Comparison of ENCODE assay signal across 18 cellular contexts in genomic region chr2:9326975-9327374, GRCh38.
A peak's percentile ranks its signal among the peaks of the same experiment; 100 is the strongest.
DNase-seq lines count a peak whose midpoint lies in the region; ATAC-seq and TF ChIP-seq lines count a peak whose summit lies in the region.
"Had no signal": no experiment of that assay in that cellular context is flagged by ENCODE, and none has a peak within 500 bp of the region (broad histone marks: within the 10 kb centered on the region; RNA-seq: fewer than 3 reads in every experiment).

No MANE protein-coding gene starts in this region.

- no peak for TF ChIP-seq CTCF in SK-N-SH (IDR thresholded peaks at IDR 0.05)
- TF ChIP-seq CTCF in fibroblast of lung (conservative IDR thresholded peaks at IDR 0.05 in 1 of 2, IDR thresholded peaks at IDR 0.05 in 1 of 2; ENCODE audit: low read depth in 1 of 2, low read length in 2 of 2), result no peak
- no peak for TF ChIP-seq CTCF in GM13977 (IDR thresholded peaks at IDR 0.05; ENCODE audit: extremely low read depth, insufficient read depth, missing control alignments)

- no peaks in the 10 kb centered on the region for H4K20me1 ChIP-seq in SK-N-SH (ENCODE audit: insufficient read depth)
- H4K20me1 ChIP-seq in fibroblast of lung (ENCODE audit: control insufficient read depth, extremely low read depth, insufficient read depth, low read length), result no peaks in the 10 kb centered on the region

- CTCF ChIA-PET in SK-N-SH (lab: Yijun Ruan, JAX), result interaction anchor here (0.6 to 1.7 kb wide), 3 partner anchors 16 to 483 kb away, joined by 4 to 6 read pairs (median 4); no protein-coding TSS in a partner anchor

- H3K36me3 ChIP-seq in SK-N-SH (replicated peaks in 1 of 2; ENCODE audit: control insufficient read depth in 1 of 2, insufficient read depth in 2 of 2, low read length in 1 of 2) (peaks cover 67 to 84% of the 10 kb centered on the region in 2 experiments), fibroblast of lung (ENCODE audit: control insufficient read depth, insufficient read depth, low read length) (peaks cover 3% of the 10 kb centered on the region), skeletal muscle satellite cell (ENCODE audit: insufficient read depth, low read length) (peaks cover 80% of the 10 kb centered on the region)

- H3F3A ChIP-seq in SK-N-SH (replicated peaks; ENCODE audit: insufficient read depth), result peaks cover 7% of the 10 kb centered on the region

- H3K9ac ChIP-seq in SK-N-SH (no peak overlapping the region), fibroblast of lung (ENCODE audit: insufficient read depth, low read length) (no peak overlapping the region), skeletal muscle satellite cell (ENCODE audit: low read depth, low read length) (peak overlapping the region; percentile 34)

- no peaks in the 10 kb centered on the region for H3K9me3 ChIP-seq in SK-N-SH
- H3K9me3 ChIP-seq in fibroblast of lung (ENCODE audit: control insufficient read depth, insufficient read depth, low read depth, low read length), result no peaks in the 10 kb centered on the region
- no peaks in the 10 kb centered on the region for H3K9me3 ChIP-seq in skeletal muscle satellite cell (replicated peaks; ENCODE audit: low read length)
- no peaks in the 10 kb centered on the region for H3K9me3 ChIP-seq in right cardiac atrium (ENCODE audit: control insufficient read depth, low read length)
- H3K9me3 ChIP-seq: body of pancreas, MG63 had no signal

- POLR2A ChIA-PET in SK-N-SH (lab: Yijun Ruan, JAX), result no interaction called here

- in situ Hi-C loops in GM13977 (cut with MboI; ENCODE audit: low pct_unique_long_range_greater_than_20kb, low sequenced_read_pairs, unreplicated experiment), result no loop called here

- DNase-seq in ELR (ENCODE audit: low read depth) (peak; percentile 28), SK-N-SH (no peak), fibroblast of lung (ENCODE audit: low read depth in 2 of 2) (peak; percentile 21 to 46), GM13977 (ENCODE audit: low spot score) (no peak), right cardiac atrium (no peak)
- DNase-seq: activated CD8-positive, alpha-beta memory T cell treated with anti-CD3 and anti-CD28 coated beads for 24 hours; activated effector memory CD4-positive, alpha-beta T cell treated with anti-CD3 and anti-CD28 coated beads, Interleukin-2, amount 50 U/mL, for 16 hours; body of pancreas; CD4-positive, alpha-beta memory T cell; effector CD4-positive, alpha-beta T cell; MG63; NCI-H187 treated with DMSO at 0.1 percent for 48 hours; NCI-H510A treated with DMSO at 0.1 percent for 48 hours; PC-9; stimulated activated CD4-positive, alpha-beta T cell treated with anti-CD3 and anti-CD28 coated beads, Interleukin-15, amount 100 ng/mL, for 24 hours had no signal

- H3K4me1 ChIP-seq in SK-N-SH (ENCODE audit: control insufficient read depth in 1 of 2, insufficient read depth in 2 of 2, low read depth in 1 of 2, low read length in 1 of 2) (peaks cover 7 to 11% of the 10 kb centered on the region in 2 experiments), fibroblast of lung (ENCODE audit: control insufficient read depth, extremely low read depth, insufficient read depth, low read length) (no peaks in the 10 kb centered on the region), skeletal muscle satellite cell (ENCODE audit: control insufficient read depth, insufficient read depth, low read length) (peaks cover 13% of the 10 kb centered on the region), right cardiac atrium (ENCODE audit: control insufficient read depth, insufficient read depth, low read length) (peaks cover 6% of the 10 kb centered on the region)
- H3K4me1 ChIP-seq: body of pancreas had no signal

- peak overlapping the region; percentile 45; the same call in 1 of the 2 replicates for H3K4me2 ChIP-seq in SK-N-SH
- H3K4me2 ChIP-seq in fibroblast of lung (ENCODE audit: extremely low read depth, insufficient read depth, low read length), result no peak overlapping the region
- peak overlapping the region; percentile 35 for H3K4me2 ChIP-seq in skeletal muscle satellite cell (ENCODE audit: low read length)
- H3K4me2 ChIP-seq: PC-9 had no signal

- H3K79me2 ChIP-seq in SK-N-SH (ENCODE audit: insufficient read depth), result peaks cover 42% of the 10 kb centered on the region
- H3K79me2 ChIP-seq in fibroblast of lung (ENCODE audit: control insufficient read depth, insufficient read depth, low read length), result no peaks in the 10 kb centered on the region

- H3K4me3 ChIP-seq in SK-N-SH (ENCODE audit: low read depth in 2 of 2, low read length in 1 of 2) (no peak overlapping the region), fibroblast of lung (replicated peaks in 1 of 4; ENCODE audit: control extremely low read depth in 1 of 4, insufficient read depth in 1 of 4, low read depth in 3 of 4, low read length in 4 of 4) (no peak overlapping the region), skeletal muscle satellite cell (ENCODE audit: low read length) (no peak overlapping the region), right cardiac atrium (ENCODE audit: low read length) (no peak overlapping the region)
- H3K4me3 ChIP-seq: body of pancreas, MG63, PC-9 had no signal

- no peak for TF ChIP-seq RAD21 in SK-N-SH (IDR thresholded peaks at IDR 0.05; ENCODE audit: low read length)

- intact Hi-C loops in right cardiac atrium (cut with DNase I), result loop anchor here in 1 of 4 donors (10.0 kb wide), 1 partner anchor 122 kb away; the partner anchor contains the start of gene ASAP2

- WGBS in SK-N-SH (ENCODE audit: low lambda C conversion rate), result 54% methylated on average over 3 of the region's 3 CpGs
- WGBS in right cardiac atrium, result 48% methylated on average over 3 of the region's 3 CpGs

- ATAC-seq in HG02884 (IDR thresholded peaks at IDR 0.05; ENCODE audit: unreplicated experiment) (no peak), right cardiac atrium (no peak)
- ATAC-seq: body of pancreas; natural killer cell treated with Interleukin-12 subunit alpha and Interleukin-12 subunit beta and Interleukin-15 and Interleukin-18, amount 100 ng/mL, for 72 hours had no signal

- H3K27ac ChIP-seq in SK-N-SH (ENCODE audit: low read depth in 2 of 2, low read length in 1 of 2), result peak overlapping the region; percentile 55
- H3K27ac ChIP-seq in fibroblast of lung (ENCODE audit: insufficient read depth, low read length), result no peak overlapping the region
- no peak overlapping the region for H3K27ac ChIP-seq in right cardiac atrium (ENCODE audit: low read length)
- H3K27ac ChIP-seq: body of pancreas, PC-9 had no signal

- H2AFZ ChIP-seq in SK-N-SH (ENCODE audit: low read depth) (no peak overlapping the region), fibroblast of lung (ENCODE audit: low read length) (no peak overlapping the region)
- H2AFZ ChIP-seq: PC-9 had no signal

- no peaks in the 10 kb centered on the region for H3K9me2 ChIP-seq in SK-N-SH

- no peak for TF ChIP-seq EP300 in SK-N-SH (IDR thresholded peaks at IDR 0.05; ENCODE audit: borderline replicate concordance in 1 of 2, low read depth in 1 of 2, low read length in 1 of 2)

- H3K27me3 ChIP-seq in SK-N-SH (ENCODE audit: insufficient read depth) (no peaks in the 10 kb centered on the region), fibroblast of lung (ENCODE audit: control insufficient read depth, insufficient read depth, low read length) (no peaks in the 10 kb centered on the region), skeletal muscle satellite cell (ENCODE audit: control insufficient read depth, insufficient read depth, low read length) (no peaks in the 10 kb centered on the region), right cardiac atrium (ENCODE audit: control insufficient read depth, insufficient read depth) (no peaks in the 10 kb centered on the region)
- H3K27me3 ChIP-seq: body of pancreas, MG63 had no signal

TF ChIP-seq in SK-N-SH, 30 proteins besides CTCF, POLR2A, EP300 and RAD21 (continues in another document):
- no peak for TF ChIP-seq POLR2AphosphoS5 (IDR thresholded peaks at IDR 0.05; ENCODE audit: low read depth, low read length)
- no peak for TF ChIP-seq FOXM1 (IDR thresholded peaks at IDR 0.05; ENCODE audit: low read depth)
- TF ChIP-seq YY1 (IDR thresholded peaks at IDR 0.05; ENCODE audit: low read depth), result no peak
- TF ChIP-seq PBX3 (IDR thresholded peaks at IDR 0.05), result peak; percentile 53; the same call in 1 of the 2 replicates
- TF ChIP-seq FOSL2 (IDR thresholded peaks at IDR 0.05; ENCODE audit: borderline replicate concordance, low read depth), result peak; percentile 34; the same call in 1 of the 2 replicates
- no peak for TF ChIP-seq GABPA (IDR thresholded peaks at IDR 0.05; ENCODE audit: low read depth)
- no peak for TF ChIP-seq SIN3A (IDR thresholded peaks at IDR 0.05; ENCODE audit: borderline replicate concordance, low read depth, low read length)
- no peak for TF ChIP-seq MEF2A (IDR thresholded peaks at IDR 0.05; ENCODE audit: borderline replicate concordance, low read depth)
- no peak for TF ChIP-seq RXRA (IDR thresholded peaks at IDR 0.05; ENCODE audit: borderline replicate concordance, low read depth)
- no peak for TF ChIP-seq TAF1 (IDR thresholded peaks at IDR 0.05; ENCODE audit: borderline replicate concordance, low read depth, low read length)
- TF ChIP-seq ZBTB33 (IDR thresholded peaks at IDR 0.05; ENCODE audit: borderline replicate concordance, low read depth), result no peak
- TF ChIP-seq GATA2 (CRISPR knock-in tag; IDR thresholded peaks at IDR 0.05), result no peak
- peak; percentile 46; the same call in 1 of the 2 replicates for TF ChIP-seq TCF12 (IDR thresholded peaks at IDR 0.05)

Comparison
In these comparisons a context has a peak if more than half of its experiments do, and no peak if none do; other contexts are left out.
1. DNase-seq: peak in ELR (single experiment) and fibroblast of lung (2 of 2); none in SK-N-SH (single experiment), GM13977 (single experiment) and right cardiac atrium (0 of 3).
2. H3K27ac ChIP-seq: peak in SK-N-SH (2 of 2); none in fibroblast of lung (single experiment) and right cardiac atrium (single experiment).